8 cellular contexts compared by ENCODE assay signal in the genomic region with DNA sequence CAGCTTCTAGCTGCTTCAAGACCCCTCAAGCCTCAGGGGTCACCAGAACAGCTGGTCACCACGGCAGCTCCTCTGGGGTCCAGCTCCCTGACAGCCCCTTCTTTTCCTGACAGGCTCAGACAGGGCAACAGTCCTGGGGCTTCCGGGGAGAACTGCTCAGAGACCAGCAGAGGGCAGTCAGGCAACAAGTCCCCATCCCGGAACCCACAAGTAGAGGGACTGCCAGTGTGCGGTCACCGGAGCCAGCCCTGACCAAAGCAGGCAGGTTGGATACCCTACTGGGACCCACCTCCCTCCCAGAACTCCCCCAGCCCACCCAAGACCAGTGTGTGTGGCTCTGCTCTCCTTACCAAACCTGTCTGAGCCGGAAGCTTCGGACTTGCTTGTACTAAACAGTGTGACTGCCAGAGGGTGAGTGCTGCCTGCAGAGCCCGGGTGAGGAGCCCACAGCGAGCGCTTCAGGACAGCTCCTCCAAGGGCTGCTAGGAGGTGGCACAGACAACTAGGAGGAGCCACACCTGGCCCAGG. TPM values are rescaled to one million over a fixed set of nuclear protein-coding genes. Genes with fewer than 3 reads are reported as not detected.
A peak's percentile ranks its signal among the peaks of the same experiment; 100 is the strongest.
DNase-seq lines count a peak whose midpoint lies in the region; ATAC-seq and TF ChIP-seq lines count a peak whose summit lies in the region.

No MANE protein-coding gene starts in this region.

- no peaks in the 10 kb centered on the region for H4K20me1 ChIP-seq in GM23338 (replicated peaks; ENCODE audit: insufficient read depth)

- DNase-seq in DMS53 (lab: John Stamatoyannopoulos, UW) (peak; percentile 95), GM23338 (ENCODE audit: low spot score) (peak; percentile 92), NCI-H128 (lab: John Stamatoyannopoulos, UW; ENCODE audit: unreplicated experiment) (peak; percentile 14), T follicular helper cell (ENCODE audit: low read depth) (peak; percentile 38), adipocyte (ENCODE audit: low read depth) (peak; percentile 94), heart left ventricle (peak; percentile 73 to 84 (median 78)), putamen (ENCODE audit: low spot score) (peak; percentile 55), mesenteric fat pad (ENCODE audit: low spot score) (no peak)

- H3K9ac ChIP-seq in adipocyte (ENCODE audit: low read length) = no peak overlapping the region

- H3K36me3 ChIP-seq in GM23338 (ENCODE audit: insufficient read depth) (no peaks in the 10 kb centered on the region), adipocyte (ENCODE audit: control insufficient read depth, insufficient read depth, low read length, severe bottlenecking) (no peaks in the 10 kb centered on the region), heart left ventricle (peaks cover 0 to 7% (median 0%) of the 10 kb centered on the region in 9 donors)

- H3F3A ChIP-seq in GM23338 (replicated peaks; ENCODE audit: low read depth) = no peaks in the 10 kb centered on the region

- H3K4me3 Mint-ChIP-seq in GM23338 = no peak overlapping the region

- no peak for TF ChIP-seq POLR2A in heart left ventricle (IDR thresholded peaks at IDR 0.05)

- intact Hi-C loops in heart left ventricle (cut with DNase I) = loop anchor here (1.0 to 10.0 kb wide), 11 partner anchors 46 to 326 kb away; partner anchors contain the start of gene CAMK2B (in 1 of the 10)

- no peak overlapping the region for H3K27ac ChIP-seq in GM23338 (ENCODE audit: low read depth)
- no peak overlapping the region for H3K27ac ChIP-seq in heart left ventricle

- 31 to 42% (median 35%) methylated on average over 10 of the region's 10 CpGs for WGBS in heart left ventricle, 4 donors

- H3K4me3 ChIP-seq in GM23338 (no peak overlapping the region), adipocyte (ENCODE audit: low read length) (no peak overlapping the region), heart left ventricle (peak overlapping the region in 3 of 12 donors; percentile 5 to 28 (median 15))

- H3K27me3 ChIP-seq in GM23338 (ENCODE audit: insufficient read depth) = no peaks in the 10 kb centered on the region
- H3K27me3 ChIP-seq in adipocyte (replicated peaks; ENCODE audit: control insufficient read depth, insufficient read depth, low read length) = peaks cover 13% of the 10 kb centered on the region
- H3K27me3 ChIP-seq in heart left ventricle = no peaks in the 10 kb centered on the region

- H3K79me2 ChIP-seq in GM23338 (replicated peaks; ENCODE audit: insufficient read depth) = no peaks in the 10 kb centered on the region

- H3K27ac Mint-ChIP-seq in GM23338 = no peak overlapping the region

- TF ChIP-seq CTCF in GM23338 (conservative IDR thresholded peaks at IDR 0.05; ENCODE audit: low read depth in 2 of 2) (peak; percentile 60 to 83), heart left ventricle (IDR thresholded peaks at IDR 0.05) (peak; percentile 49 to 79 (median 68))

- H3K4me2 ChIP-seq in GM23338 = no peak overlapping the region

- peaks cover 7% of the 10 kb centered on the region; the same call in 2 of the 3 replicates for H3K4me1 Mint-ChIP-seq in GM23338

- H2AFZ ChIP-seq in GM23338 = 0 out of 2 replicates have a peak overlapping the region, but pooled peaks have one; percentile 56

- H3K4me1 ChIP-seq in GM23338 (ENCODE audit: insufficient read depth) (no peaks in the 10 kb centered on the region), adipocyte (ENCODE audit: control insufficient read depth, insufficient read depth, low read length) (no peaks in the 10 kb centered on the region), heart left ventricle (peaks cover 0 to 17% (median 0%) of the 10 kb centered on the region in 12 donors)

- H3K9me2 ChIP-seq in GM23338 (ENCODE audit: insufficient read depth) = no peaks in the 10 kb centered on the region

- ATAC-seq in GM23338 (peak; percentile 90), heart left ventricle (peak; percentile 67 to 85 (median 80))

- peaks cover 14% of the 10 kb centered on the region for H3K27me3 Mint-ChIP-seq in GM23338 (ENCODE audit: insufficient read depth, low read depth, poor library complexity)

- H3K9me3 Mint-ChIP-seq in GM23338 = no peaks in the 10 kb centered on the region

- no peaks in the 10 kb centered on the region for H3K36me3 Mint-ChIP-seq in GM23338 (ENCODE audit: low read depth)

- H3K9me3 ChIP-seq in adipocyte (ENCODE audit: control insufficient read depth, low read length) (no peaks in the 10 kb centered on the region), heart left ventricle (no peaks in the 10 kb centered on the region)

TF ChIP-seq in GM23338, 12 proteins besides CTCF, POLR2A, EP300 and RAD21 (continues in another document):
- TF ChIP-seq POLR2AphosphoS5 (IDR thresholded peaks at IDR 0.05; ENCODE audit: low read depth) (no peak), NANOG (IDR thresholded peaks at IDR 0.05; ENCODE audit: borderline replicate concordance) (no peak), ZNF114 (CRISPR knock-in tag; IDR thresholded peaks at IDR 0.05) (no peak), ZNF462 (CRISPR knock-in tag; IDR thresholded peaks at IDR 0.05) (no peak), ZNF331 (CRISPR knock-in tag; IDR thresholded peaks at IDR 0.05; ENCODE audit: low read depth) (no peak)

RNA-seq across cellular contexts. Expression of gene YKT6, which starts 40.3 kb away (rescaled TPM):
- total RNA-seq in GM23338 (2014; rRNA removed; shearing (Covaris generic)) = 94.5 and 114 TPM in 2 replicates
- polyA plus RNA-seq in GM23338 (2016; fragmentation: Nextera tagmentation; extraction: Ambion mirVana) (29.2 and 33.5 TPM in 2 replicates), heart left ventricle (100 to 1,000 TPM in 1 of 2 donors, 10 to 100 TPM in 1; 28.5 to 133 TPM)
- total RNA-seq in heart left ventricle (10 to 100 TPM; 43.8 to 82.2 (median 46.6) TPM), mesenteric fat pad (77.4 TPM)

RNA-seq across cellular contexts. Expression of gene GCK, which starts 51.8 kb away (rescaled TPM):
- total RNA-seq in GM23338 (2014; rRNA removed; shearing (Covaris generic)) = 7.3 and 9.3 TPM in 2 replicates
- polyA plus RNA-seq in GM23338 (2016; fragmentation: Nextera tagmentation; extraction: Ambion mirVana) = 6.1 and 7.7 TPM in 2 replicates
- 1 to 10 TPM in 6 of 9 donors, under 1 TPM in 3; 0.54 to 3.3 (median 1.3) TPM for total RNA-seq in heart left ventricle
- polyA plus RNA-seq in heart left ventricle = 1 to 10 TPM; 3.6 to 5.7 TPM
- 0.48 TPM for total RNA-seq in mesenteric fat pad
